ENCODE assay signal across 8 cellular contexts in genomic region chr16:3023669-3024478, GRCh38. TPM values are rescaled to one million over a fixed set of nuclear protein-coding genes. Genes with fewer than 3 reads are reported as not detected.
DNase-seq lines count a peak whose midpoint lies in the region; ATAC-seq and TF ChIP-seq lines count a peak whose summit lies in the region.

TSS of gene HCFC1R1 (minus strand) at chr16:3023942. CDS start at chr16:3023941, 1 bp downstream.
TSS of gene THOC6 (plus strand) at chr16:3024035. CDS start at chr16:3024327, 292 bp downstream.

- H3K9ac ChIP-seq in rectal smooth muscle tissue (ENCODE audit: low read length), result peak within 1 kb of the TSS; percentile 59

- peak; percentile 63 for ATAC-seq in GM18508 (IDR thresholded peaks at IDR 0.05; ENCODE audit: insufficient read depth, unreplicated experiment)
- ATAC-seq in HG02981 (IDR thresholded peaks at IDR 0.05; ENCODE audit: unreplicated experiment), result peak; percentile 69
- ATAC-seq in right cardiac atrium, result peak; percentile 79 to 84

- H3K4me1 ChIP-seq in ascending aorta, result peaks cover 9 to 30% of the 10 kb centered on the region in 2 donors
- H3K4me1 ChIP-seq in right cardiac atrium (ENCODE audit: control insufficient read depth, insufficient read depth, low read length), result peaks cover 10% of the 10 kb centered on the region
- peaks cover 16% of the 10 kb centered on the region for H3K4me1 ChIP-seq in rectal smooth muscle tissue (ENCODE audit: control insufficient read depth, insufficient read depth, low read length)
- peaks cover 62% of the 10 kb centered on the region for H3K4me1 ChIP-seq in vagina

- H3K9me3 ChIP-seq in ascending aorta (no peaks in the 10 kb centered on the region), right cardiac atrium (ENCODE audit: control insufficient read depth, low read length) (no peaks in the 10 kb centered on the region), vagina (no peaks in the 10 kb centered on the region)

- peak in 1 of 2 donors; percentile 37 for TF ChIP-seq POLR2A in vagina (IDR thresholded peaks at IDR 0.05)

- TF ChIP-seq CTCF in ascending aorta (IDR thresholded peaks at IDR 0.05) (no peak), vagina (IDR thresholded peaks at IDR 0.05) (no peak)

- H3K27me3 ChIP-seq in ascending aorta (no peaks in the 10 kb centered on the region), right cardiac atrium (ENCODE audit: control insufficient read depth, insufficient read depth) (no peaks in the 10 kb centered on the region), rectal smooth muscle tissue (ENCODE audit: control insufficient read depth, insufficient read depth, low read length) (peaks cover 4% of the 10 kb centered on the region), vagina (no peaks in the 10 kb centered on the region)

- WGBS in right cardiac atrium, result under 1% methylated on average over 69 of the region's 69 CpGs

- intact Hi-C loops in ascending aorta (cut with DNase I), result loop anchor here (2.0 to 10.0 kb wide), 8 partner anchors 119 to 1412 kb away; partner anchors contain the start of genes BRICD5, CEMP1, CRAMP1 and IFT140
- intact Hi-C loops in right cardiac atrium (cut with DNase I), result no loop called here
- intact Hi-C loops in vagina (cut with DNase I), result no loop called here

- peaks cover 18 to 20% of the 10 kb centered on the region in 2 donors for H3K36me3 ChIP-seq in ascending aorta
- H3K36me3 ChIP-seq in rectal smooth muscle tissue (ENCODE audit: control insufficient read depth, insufficient read depth, low read length), result peaks cover 2% of the 10 kb centered on the region
- H3K36me3 ChIP-seq in vagina, result peaks cover 0 to 3% of the 10 kb centered on the region in 2 donors

- H3K27ac ChIP-seq in ascending aorta (peak within 1 kb of the TSS; percentile 98 to 100), right cardiac atrium (ENCODE audit: low read length) (peak within 1 kb of the TSS; percentile 99), rectal smooth muscle tissue (ENCODE audit: low read depth, low read length) (peak within 1 kb of the TSS; percentile 94), vagina (peak within 1 kb of the TSS; percentile 96)

- DNase-seq in NCI-H2029 treated with DMSO at 0.1 percent for 48 hours (lab: John Stamatoyannopoulos, UW), result peak; percentile 77
- DNase-seq in T-helper 22 cell (ENCODE audit: low read depth), result peak; percentile 92
- DNase-seq in ascending aorta (ENCODE audit: low spot score in 2 of 2), result peak; percentile 91 to 99
- DNase-seq in right cardiac atrium, result peak; percentile 97 to 99 (median 98)
- DNase-seq in vagina (ENCODE audit: extremely low spot score in 2 of 2), result peak in 1 of 2 donors; percentile 97

- peak within 1 kb of the TSS; percentile 93 to 95 for H3K4me3 ChIP-seq in ascending aorta
- H3K4me3 ChIP-seq in right cardiac atrium (ENCODE audit: low read length), result peak within 1 kb of the TSS; percentile 56
- H3K4me3 ChIP-seq in rectal smooth muscle tissue (ENCODE audit: low read length), result peak within 1 kb of the TSS; percentile 76
- peak within 1 kb of the TSS; percentile 68 to 76 for H3K4me3 ChIP-seq in vagina

RNA-seq across cellular contexts. Expression of gene HCFC1R1, which starts in this region (rescaled TPM):
- total RNA-seq in ascending aorta (50.8 TPM), right cardiac atrium (10 to 100 TPM; 43.7 to 80.5 (median 64.6) TPM), vagina (39.0 TPM)
- polyA plus RNA-seq in right cardiac atrium, result 122 TPM

RNA-seq across cellular contexts. Expression of gene THOC6, which starts in this region (rescaled TPM):
- total RNA-seq in ascending aorta (32.6 TPM), right cardiac atrium (10 to 100 TPM; 11.1 to 13.7 (median 13.0) TPM), vagina (22.6 TPM)
- polyA plus RNA-seq in right cardiac atrium, result 13.1 TPM
